Comparison of ENCODE assay signal across 11 cellular contexts in the genomic region with DNA sequence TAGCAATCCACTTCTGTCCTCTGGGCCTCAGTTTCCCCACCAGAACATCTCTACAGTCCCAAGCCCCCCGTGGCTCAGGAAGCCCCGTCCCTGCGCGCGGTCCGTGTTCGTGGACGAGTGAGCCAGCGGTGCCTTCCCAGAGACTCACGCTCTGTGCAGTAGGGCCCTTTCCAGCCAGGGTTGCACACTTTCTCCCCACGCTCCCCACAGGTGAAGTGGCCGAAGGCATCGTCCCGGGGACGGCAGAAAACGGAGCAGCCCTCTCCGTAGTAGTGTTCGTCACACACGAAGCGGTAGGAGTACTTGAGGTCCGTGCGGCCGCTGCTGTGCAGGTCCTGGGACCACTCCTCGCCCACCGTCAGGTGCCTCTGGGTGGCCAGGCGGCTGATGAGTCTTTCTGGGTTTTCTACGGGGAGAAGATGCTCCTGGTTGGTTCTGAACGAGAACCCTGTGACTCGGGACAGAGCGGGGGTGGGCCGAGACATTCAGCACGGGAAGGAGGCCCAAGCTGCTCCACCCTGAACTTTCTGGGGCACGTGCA. TPM values are rescaled to one million over a fixed set of nuclear protein-coding genes. Genes with fewer than 3 reads are reported as not detected.
DNase-seq lines count a peak whose midpoint lies in the region; ATAC-seq, FAIRE-seq and TF ChIP-seq lines count a peak whose summit lies in the region.
"Had no signal": no experiment of that assay in that cellular context is flagged by ENCODE, and none has a peak within 500 bp of the region (broad histone marks: within the 10 kb centered on the region; RNA-seq: fewer than 3 reads in every experiment).

No MANE protein-coding gene starts in this region.

- H3K23ac ChIP-seq in H1 (ENCODE audit: insufficient read length) = no peak overlapping the region

- no peak overlapping the region for H2BK12ac ChIP-seq in H1 (ENCODE audit: low read depth, low read length)

- no peak for ATAC-seq in CD4-positive, alpha-beta T cell (ENCODE audit: poor library complexity)
- ATAC-seq in GM18511 (IDR thresholded peaks at IDR 0.05; ENCODE audit: unreplicated experiment) (no peak), HG03521 (IDR thresholded peaks at IDR 0.05; ENCODE audit: unreplicated experiment) (no peak)
- ATAC-seq: left lung had no signal

- H3K14ac ChIP-seq in H1 (ENCODE audit: insufficient read length) = no peak overlapping the region

- H3K9me3 ChIP-seq in CD4-positive, alpha-beta T cell (ENCODE audit: control insufficient read depth, low read length) = no peaks in the 10 kb centered on the region
- no peaks in the 10 kb centered on the region for H3K9me3 ChIP-seq in HUES48 (ENCODE audit: control insufficient read depth, insufficient read depth, low read length)
- H3K9me3 ChIP-seq in H1 (ENCODE audit: insufficient read depth in 2 of 2, low read depth in 1 of 2, low read length in 1 of 2) = no peaks in the 10 kb centered on the region
- H3K9me3 ChIP-seq: ascending aorta, left lung had no signal

- intact Hi-C loops in CD4-positive, alpha-beta T cell (cut with DNase I, micrococcal nuclease) = no loop called here

- peak in 1 of 10 experiments; percentile 1 for DNase-seq in CD4-positive, alpha-beta T cell
- DNase-seq in H1 (ENCODE audit: low read depth in 1 of 2, low spot score in 2 of 2) (no peak), neural crest cell (ENCODE audit: low read depth, low spot score) (no peak), H54 (ENCODE audit: insufficient read length, low spot score) (no peak), SHP77 treated with DMSO at 0.1 percent for 48 hours (lab: John Stamatoyannopoulos, UW) (no peak)
- DNase-seq: DMS 273 treated with DMSO at 0.1 percent for 48 hours, left lung had no signal

- H3K27ac ChIP-seq in CD4-positive, alpha-beta T cell (ENCODE audit: low read depth, low read length) = no peak overlapping the region
- H3K27ac ChIP-seq in HUES48 (ENCODE audit: low read depth, low read length) = no peak overlapping the region
- H3K27ac ChIP-seq in H1 (ENCODE audit: low read depth, low read length) = no peak overlapping the region
- H3K27ac ChIP-seq: ascending aorta had no signal

- H4K91ac ChIP-seq in H1 (replicated peaks; ENCODE audit: insufficient read length, low read length) = no peak overlapping the region

- peaks cover 17% of the 10 kb centered on the region for H3K36me3 Mint-ChIP-seq in CD4-positive, alpha-beta T cell (ENCODE audit: low read depth)
- H3K36me3 Mint-ChIP-seq in neural crest cell (ENCODE audit: low read depth) = peaks cover 12% of the 10 kb centered on the region

- H3K36me3 ChIP-seq in HUES48 (ENCODE audit: control insufficient read depth, insufficient read depth, low read length) = peaks cover 8% of the 10 kb centered on the region
- peaks cover 2 to 28% (median 10%) of the 10 kb centered on the region in 4 experiments; a peak in 4 of 8 replicates for H3K36me3 ChIP-seq in H1 (ENCODE audit: control insufficient read depth in 2 of 4, insufficient read depth in 4 of 4, low read length in 3 of 4)
- H3K36me3 ChIP-seq: ascending aorta had no signal

- H2BK120ac ChIP-seq in H1 (replicated peaks; ENCODE audit: low read depth, low read length) = no peak overlapping the region

- no peak for TF ChIP-seq CTCF in CD4-positive, alpha-beta T cell (IDR thresholded peaks at IDR 0.05)
- TF ChIP-seq CTCF in H1 (IDR thresholded peaks at IDR 0.05; ENCODE audit: control extremely low read depth in 1 of 3, insufficient read depth in 1 of 3, low read depth in 1 of 3, low read length in 3 of 3) (no peak), neural crest cell (conservative IDR thresholded peaks at IDR 0.05) (no peak)

- H2AK5ac ChIP-seq in H1 (ENCODE audit: low read depth, low read length) = no peak overlapping the region

- H3K79me1 ChIP-seq in H1 (ENCODE audit: low read depth, low read length) = no peaks in the 10 kb centered on the region

- no peak overlapping the region for H2BK20ac ChIP-seq in H1 (ENCODE audit: low read length)

- H3K4me3 ChIP-seq in HUES48 (ENCODE audit: low read depth, low read length) = peak overlapping the region; percentile 56; the same call in 1 of the 2 replicates
- H3K4me3 ChIP-seq in H1 (ENCODE audit: extremely low read depth in 1 of 4, insufficient read depth in 2 of 4, low read depth in 3 of 4, low read length in 4 of 4) = peak overlapping the region in 1 of 4 experiments; percentile 71; a peak in 1 of 8 replicates

- no peak overlapping the region for H4K8ac ChIP-seq in H1 (ENCODE audit: extremely low read depth, insufficient read depth, low read length)

- FAIRE-seq in H1 (lab: Jason Lieb, UNC) = no peak
- no peak for FAIRE-seq in H54 (lab: Jason Lieb, UNC)

- no peak overlapping the region for H2BK5ac ChIP-seq in H1 (ENCODE audit: low read depth, low read length)

- no peak overlapping the region for H3K9ac ChIP-seq in HUES48 (ENCODE audit: low read depth, low read length)
- H3K9ac ChIP-seq in H1 (replicated peaks in 1 of 4; ENCODE audit: extremely low read depth in 1 of 4, low read depth in 3 of 4, low read length in 3 of 4) = no peak overlapping the region

- H4K20me1 ChIP-seq in H1 (replicated peaks in 1 of 2; ENCODE audit: control insufficient read depth in 1 of 2, insufficient read depth in 2 of 2, low read length in 2 of 2) = peaks cover 13 to 14% of the 10 kb centered on the region in 2 experiments

- peak overlapping the region; percentile 62 for H3K27ac Mint-ChIP-seq in CD4-positive, alpha-beta T cell
- no peak overlapping the region for H3K27ac Mint-ChIP-seq in neural crest cell (ENCODE audit: unreplicated experiment)

- no peak overlapping the region for H4K5ac ChIP-seq in H1 (ENCODE audit: insufficient read length, low read depth, low read length)

- no peaks in the 10 kb centered on the region for H3K9me3 Mint-ChIP-seq in CD4-positive, alpha-beta T cell
- no peaks in the 10 kb centered on the region for H3K9me3 Mint-ChIP-seq in neural crest cell

- TF ChIP-seq RAD21 in H1 (IDR thresholded peaks at IDR 0.05 in 1 of 2, conservative IDR thresholded peaks at IDR 0.05 in 1 of 2; ENCODE audit: low read depth in 2 of 2, low read length in 2 of 2) = no peak

- H3K4ac ChIP-seq in H1 (replicated peaks; ENCODE audit: insufficient read length, low read depth, low read length) = no peak overlapping the region

- H3K4me1 Mint-ChIP-seq in CD4-positive, alpha-beta T cell (ENCODE audit: low read depth) = peaks cover 31% of the 10 kb centered on the region
- H3K4me1 Mint-ChIP-seq in neural crest cell = peaks cover 56% of the 10 kb centered on the region

- 63% methylated on average over 32 of the region's 33 CpGs; no CpG with 5 or more reads in 1 of the 2 experiments for WGBS in H1 (ENCODE audit: extremely low coverage in 1 of 2, insufficient coverage in 1 of 2, insufficient read length in 1 of 2, insufficient replicate concordance in 2 of 2, low coverage in 1 of 2, low lambda C conversion rate in 2 of 2, missing lambda C conversion rate in 1 of 2), 2 experiments

- H3K4me3 Mint-ChIP-seq in CD4-positive, alpha-beta T cell = peak overlapping the region; percentile 86
- H3K4me3 Mint-ChIP-seq in neural crest cell = peak overlapping the region; percentile 90

- POLR2A ChIA-PET in CD4-positive, alpha-beta T cell (lab: Charles Lee) = interaction anchor here (1.1 kb wide), 1 partner anchor 16 kb away, joined by 7 read pairs; no protein-coding TSS in a partner anchor
- POLR2A ChIA-PET in H1 (lab: Charles Lee; ENCODE audit: partially characterized antibody) = interaction anchor here (1.1 to 2.3 kb wide), 2 partner anchors 11 to 16 kb away, joined by 3 to 9 read pairs; no protein-coding TSS in a partner anchor

- TF ChIP-seq EP300 in H1 (IDR thresholded peaks at IDR 0.05; ENCODE audit: borderline replicate concordance in 1 of 2, low read depth in 2 of 2, low read length in 2 of 2) = no peak

- peaks cover 34% of the 10 kb centered on the region for H3K4me1 ChIP-seq in HUES48 (ENCODE audit: control insufficient read depth, insufficient read depth, low read length)
- peaks cover 13 to 41% (median 23%) of the 10 kb centered on the region in 4 experiments for H3K4me1 ChIP-seq in H1 (replicated peaks in 1 of 4; ENCODE audit: control insufficient read depth in 3 of 4, insufficient read depth in 4 of 4, low read length in 3 of 4)

- H3K27me3 ChIP-seq in CD4-positive, alpha-beta T cell (ENCODE audit: control insufficient read depth, insufficient read depth, low read length) = peaks cover 18% of the 10 kb centered on the region
- H3K27me3 ChIP-seq in HUES48 (ENCODE audit: control insufficient read depth, insufficient read depth, low read length) = peaks cover 74% of the 10 kb centered on the region
- H3K27me3 ChIP-seq in H1 (replicated peaks in 1 of 4; ENCODE audit: control insufficient read depth in 3 of 4, extremely low read depth in 1 of 4, insufficient read depth in 3 of 4, low read length in 3 of 4) = peaks cover 36 to 75% (median 67%) of the 10 kb centered on the region in 4 experiments

- TF ChIP-seq POLR2A in H1 (IDR thresholded peaks at IDR 0.05; ENCODE audit: control extremely low read depth in 1 of 2, low read depth in 2 of 2, low read length in 2 of 2) = no peak
- TF ChIP-seq POLR2A in H54 (IDR thresholded peaks at IDR 0.05; ENCODE audit: low read depth, low read length) = no peak

- peak overlapping the region; percentile 86 to 94 for H3K4me2 ChIP-seq in H1 (ENCODE audit: insufficient read depth in 1 of 2, low read depth in 2 of 2, low read length in 2 of 2)

- CTCF ChIA-PET in CD4-positive, alpha-beta T cell (lab: Charles Lee) = no interaction called here
- CTCF ChIA-PET in H1 (lab: Charles Lee; ENCODE audit: partially characterized antibody) = interaction anchor here (1.1 to 1.2 kb wide), 2 partner anchors 16 to 123 kb away, joined by 3 read pairs; no protein-coding TSS in a partner anchor

- H3K56ac ChIP-seq in H1 (replicated peaks; ENCODE audit: insufficient read length, low read depth, low read length) = no peak overlapping the region

- H2AFZ ChIP-seq in H1 (ENCODE audit: low read length) = no peak overlapping the region

- H3K18ac ChIP-seq in H1 (ENCODE audit: extremely low read depth, low read length) = no peak overlapping the region

- H3K79me2 ChIP-seq in H1 (ENCODE audit: control insufficient read depth in 1 of 2, insufficient read depth in 2 of 2, low read length in 2 of 2) = no peaks in the 10 kb centered on the region

- H3K27me3 Mint-ChIP-seq in CD4-positive, alpha-beta T cell = peaks cover 40% of the 10 kb centered on the region
- peaks cover 78% of the 10 kb centered on the region for H3K27me3 Mint-ChIP-seq in neural crest cell (ENCODE audit: low read depth)

- peak overlapping the region; percentile 95 for H2BK15ac ChIP-seq in H1 (ENCODE audit: low read length)

- peaks cover 23% of the 10 kb centered on the region; the same call in 1 of the 2 replicates for H3K23me2 ChIP-seq in H1 (ENCODE audit: low read depth, low read length)

RNA-seq across cellular contexts. Expression of gene DLL1, which starts 2.7 kb away (rescaled TPM):
- total RNA-seq in CD4-positive, alpha-beta T cell = 1 to 10 TPM; 7.1 to 7.2 TPM
- 3.8 and 5.6 TPM in 2 replicates for total RNA-seq in H1 (2021; fragmentation: NEBNext Ultra II Directional; extraction: Animal tissue kit (Norgen Biotek cat#: 25700))
- polyA plus RNA-seq in H1 (2011; rRNA removed) = 1.7 and 3.1 TPM in 2 replicates
- polyA plus RNA-seq in H1 (2011; cell fraction: cytosol; rRNA removed) = 3.3 TPM
- 8.7 TPM for polyA plus RNA-seq in H1 (2011; cell fraction: nucleus; rRNA removed)
- 1.5 to 2.8 TPM (median 2.7 TPM) in 4 replicates for polyA plus RNA-seq in H1 (2012, experiment 1 of 2)
- polyA plus RNA-seq in H1 (2012, experiment 2 of 2) = 1.5 TPM
- polyA plus RNA-seq in H1 (2013, experiment 1 of 2) = 1.4 TPM
- 1.0 TPM for polyA plus RNA-seq in H1 (2013, experiment 2 of 2)
- 0.39 and 0.95 TPM in 2 replicates for polyA minus RNA-seq in H1 (2011; rRNA and poly(A)+ RNA removed)
- polyA minus RNA-seq in H1 (2011; cell fraction: cytosol; rRNA and poly(A)+ RNA removed) = 2.3 TPM
- polyA minus RNA-seq in H1 (2011; cell fraction: nucleus; rRNA and poly(A)+ RNA removed) = 2.6 TPM
- total RNA-seq in neural crest cell = 53.9 and 59.8 TPM in 2 replicates

RNA-seq across cellular contexts. Expression of gene FAM120B, which starts 18.4 kb away (rescaled TPM):
- 10 to 100 TPM; 24.1 to 26.7 TPM for total RNA-seq in CD4-positive, alpha-beta T cell
- 12.0 and 12.5 TPM in 2 replicates for total RNA-seq in H1 (2021; fragmentation: NEBNext Ultra II Directional; extraction: Animal tissue kit (Norgen Biotek cat#: 25700))
- 4.2 and 5.1 TPM in 2 replicates for polyA plus RNA-seq in H1 (2011; rRNA removed)
- polyA plus RNA-seq in H1 (2011; cell fraction: cytosol; rRNA removed) = 5.8 TPM
- 11.3 TPM for polyA plus RNA-seq in H1 (2011; cell fraction: nucleus; rRNA removed)
- 6.9 to 9.1 TPM (median 8.0 TPM) in 4 replicates for polyA plus RNA-seq in H1 (2012, experiment 1 of 2)
- polyA plus RNA-seq in H1 (2012, experiment 2 of 2) = 1.6 TPM
- polyA plus RNA-seq in H1 (2013, experiment 1 of 2) = 8.2 TPM
- polyA plus RNA-seq in H1 (2013, experiment 2 of 2) = 8.6 TPM
- 22.0 and 30.5 TPM in 2 replicates for polyA minus RNA-seq in H1 (2011; rRNA and poly(A)+ RNA removed)
- 6.2 TPM for polyA minus RNA-seq in H1 (2011; cell fraction: cytosol; rRNA and poly(A)+ RNA removed)
- 35.7 TPM for polyA minus RNA-seq in H1 (2011; cell fraction: nucleus; rRNA and poly(A)+ RNA removed)
- 33.4 and 33.7 TPM in 2 replicates for total RNA-seq in neural crest cell
